Comparison of ENCODE assay signal across 30 cellular contexts in genomic region chr6:13195826-13196225, GRCh38.
"Had no signal": no experiment of that assay in that cellular context is flagged by ENCODE, and none has a peak within 500 bp of the region (broad histone marks: within the 10 kb centered on the region; RNA-seq: fewer than 3 reads in every experiment).

No MANE protein-coding gene starts in this region.

- FAIRE-seq: endometrium, kidney had no signal

- H3K4me3 ChIP-seq: colonic mucosa, esophagus squamous epithelium, gastrocnemius medialis, heart right ventricle, left lung, lower lobe of right lung, mucosa of descending colon had no signal

- H3K4me1 ChIP-seq: colonic mucosa, esophagus squamous epithelium, gastrocnemius medialis, left lung, lower lobe of right lung had no signal

- H3K27me3 ChIP-seq: colonic mucosa, esophagus squamous epithelium, gastrocnemius medialis, heart right ventricle, left lung had no signal

- H3K27ac ChIP-seq: colonic mucosa, epithelial cell of prostate, esophagus squamous epithelium, gastrocnemius medialis, heart right ventricle, left lung, lower lobe of right lung had no signal

- H3K27me3 Mint-ChIP-seq: dendritic cell treated with granulocyte-macrophage colony-stimulating factor and Interleukin-4, amounts not matched to agents 40 ng/mL and 50 ng/mL, for 4 days had no signal

- DNase-seq: colonic mucosa; cortex of kidney; effector CD8-positive, alpha-beta T cell; effector memory CD8-positive, alpha-beta T cell; endodermal cell; erythroblast; esophagus squamous epithelium; foreskin fibroblast; foreskin melanocyte; gastrocnemius medialis; glutamatergic neuron; head of caudate nucleus; heart right ventricle; hippocampal formation; immature natural killer cell; islet precursor cell; kidney; kidney glomerular epithelial cell; left colon; left lung; left ventricle myocardium superior; lower lobe of right lung; mesenchymal stem cell; mucosa of descending colon; naive B cell had no signal

- H3K36me3 Mint-ChIP-seq: immature natural killer cell, mesothelial cell of epicardium, naive B cell had no signal

- H3K9me3 Mint-ChIP-seq: dendritic cell treated with granulocyte-macrophage colony-stimulating factor and Interleukin-4, amounts not matched to agents 40 ng/mL and 50 ng/mL, for 4 days; effector memory CD8-positive, alpha-beta T cell; endodermal cell; immature natural killer cell; mesothelial cell of epicardium; naive B cell had no signal

- H3K27ac Mint-ChIP-seq: dendritic cell treated with granulocyte-macrophage colony-stimulating factor and Interleukin-4, amounts not matched to agents 40 ng/mL and 50 ng/mL, for 4 days; effector memory CD8-positive, alpha-beta T cell; endodermal cell; immature natural killer cell; mesothelial cell of epicardium had no signal

- H3K9me3 ChIP-seq: colonic mucosa, esophagus squamous epithelium, gastrocnemius medialis, heart right ventricle, left lung, lower lobe of right lung, mucosa of descending colon had no signal

- H3K4me3 Mint-ChIP-seq: dendritic cell treated with granulocyte-macrophage colony-stimulating factor and Interleukin-4, amounts not matched to agents 40 ng/mL and 50 ng/mL, for 4 days; effector memory CD8-positive, alpha-beta T cell; endodermal cell; immature natural killer cell; mesothelial cell of epicardium; naive B cell had no signal

- H3K36me3 ChIP-seq: colonic mucosa, esophagus squamous epithelium, gastrocnemius medialis, left lung, lower lobe of right lung had no signal

- ATAC-seq: effector memory CD8-positive, alpha-beta T cell; esophagus mucosa; gastrocnemius medialis; heart right ventricle; left colon; left lung; left ventricle myocardium superior; lower lobe of right lung; mucosa of descending colon had no signal

- H3K4me1 Mint-ChIP-seq: endodermal cell, immature natural killer cell, mesothelial cell of epicardium had no signal
